In the genomic region with DNA sequence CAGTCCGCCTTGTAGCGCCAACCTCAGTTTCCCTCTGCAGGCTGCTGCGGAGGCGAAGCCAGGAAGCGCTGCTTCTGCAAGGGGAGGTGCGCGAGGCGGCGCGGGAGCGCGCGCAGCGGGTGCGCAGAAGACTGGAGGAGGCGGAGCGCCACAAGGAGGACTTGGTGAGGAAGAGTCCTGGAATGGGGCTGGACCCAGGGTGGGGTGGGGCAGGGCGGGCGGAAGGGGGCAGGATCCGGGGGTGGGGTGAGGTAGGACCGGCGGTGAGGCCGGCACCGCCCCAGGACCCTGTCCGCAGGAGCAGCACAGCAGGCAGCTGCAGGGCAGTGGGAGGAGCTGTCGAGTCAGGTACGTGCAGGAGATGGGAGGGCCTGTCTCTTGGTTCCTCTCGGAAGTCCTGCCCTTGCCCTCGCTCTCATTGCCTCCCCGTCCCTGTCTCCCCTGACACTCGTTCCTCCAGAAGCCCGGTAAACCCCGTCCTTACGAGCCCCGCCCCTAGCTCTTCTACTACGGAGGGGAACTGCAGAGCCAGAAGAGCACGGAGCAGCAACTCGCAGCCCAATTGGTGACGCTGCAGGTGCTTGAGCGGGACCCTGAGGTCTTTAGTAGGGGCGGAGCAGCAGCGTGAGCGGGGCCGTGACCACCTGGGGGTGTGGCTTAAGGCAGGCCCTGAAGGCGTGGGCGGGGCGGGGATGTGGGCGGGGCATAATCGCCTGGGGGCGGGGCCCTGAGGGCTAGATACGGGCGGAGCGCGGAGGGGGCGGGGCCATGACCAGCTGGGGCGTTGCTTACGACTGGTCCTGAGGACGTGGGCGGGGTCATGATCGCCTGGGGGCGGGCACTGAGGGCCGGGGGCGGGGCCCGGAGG, we compare ENCODE assay signal across 8 cellular contexts.
A peak's percentile ranks its signal among the peaks of the same experiment; 100 is the strongest.
DNase-seq lines count a peak whose midpoint lies in the region; ATAC-seq and TF ChIP-seq lines count a peak whose summit lies in the region.
"Not testable (repeated sequence)": the region's sequence is repeated elsewhere in the genome, so short reads cannot be mapped to it uniquely, and the experiment has no call there.

No MANE protein-coding gene starts in this region.

- not testable (repeated sequence) for H3K9me3 ChIP-seq in right cardiac atrium (ENCODE audit: control insufficient read depth, low read length); vagina

- ATAC-seq in HG02885 (IDR thresholded peaks at IDR 0.05; ENCODE audit: poor library complexity, unreplicated experiment) (peak; percentile 71), right cardiac atrium (peak; percentile 97)

- H3K4me1 ChIP-seq in right cardiac atrium (ENCODE audit: control insufficient read depth, insufficient read depth, low read length), result not testable (repeated sequence)
- peaks cover 11% of the 10 kb centered on the region for H3K4me1 ChIP-seq in vagina

- DNase-seq in NCI-H1694 (lab: John Stamatoyannopoulos, UW) (peak; percentile 65), T-helper 1 cell (peak; percentile 93 to 97 (median 96)), amygdala (lab: John Stamatoyannopoulos, UW) (peak in 55 of 56 donors; percentile 49 to 96 (median 86)), right cardiac atrium (peak; percentile 97 to 99 (median 99)), putamen (ENCODE audit: low spot score) (peak; percentile 90), vagina (ENCODE audit: extremely low spot score in 2 of 2) (peak in 1 of 2 donors; percentile 96)

- not testable (repeated sequence) for H3K27me3 ChIP-seq in right cardiac atrium (ENCODE audit: control insufficient read depth, insufficient read depth); vagina

- H3K36me3 ChIP-seq in vagina, result not testable (repeated sequence)

- TF ChIP-seq POLR2A in GM15510 (IDR thresholded peaks at IDR 0.05; ENCODE audit: borderline replicate concordance, extremely low read depth, insufficient read length) (peak; percentile 45), vagina (IDR thresholded peaks at IDR 0.05) (peak in 1 of 2 donors; percentile 26)

- H3K4me3 ChIP-seq in right cardiac atrium (ENCODE audit: low read length) (peak overlapping the region; percentile 49), vagina (peak overlapping the region; percentile 58 to 59)

- intact Hi-C loops in right cardiac atrium (cut with DNase I); vagina (cut with DNase I): not testable (repeated sequence)

- WGBS in right cardiac atrium, result 1% methylated on average over 61 of the region's 64 CpGs

- not testable (repeated sequence) for TF ChIP-seq CTCF in vagina (IDR thresholded peaks at IDR 0.05)

- H3K27ac ChIP-seq in right cardiac atrium (ENCODE audit: low read length) (peak overlapping the region; percentile 43), vagina (peak overlapping the region; percentile 72)
